ENCODE assay signal across 10 cellular contexts in the genomic region with DNA sequence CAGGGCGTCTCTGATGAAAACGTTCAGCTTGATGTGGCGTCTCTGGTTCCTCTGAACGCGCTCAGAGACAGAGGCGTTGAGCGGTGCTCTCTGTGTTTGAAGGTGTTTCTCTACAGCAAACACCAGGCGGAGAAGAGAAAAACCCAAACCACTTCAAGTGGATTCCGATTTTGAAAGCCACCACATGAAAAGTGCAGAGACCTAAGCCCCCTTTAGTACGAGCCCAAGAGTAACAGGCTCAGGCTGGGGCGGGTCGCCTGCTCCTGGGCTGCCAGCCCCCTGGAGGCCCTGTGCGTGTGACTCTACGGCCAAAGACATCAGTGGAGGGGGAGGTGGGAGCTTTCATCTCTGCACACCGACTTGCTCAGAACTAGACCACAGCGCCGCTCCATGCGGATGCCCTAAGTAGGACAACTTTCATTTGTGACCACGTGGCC.
A peak's percentile ranks its signal among the peaks of the same experiment; 100 is the strongest.
DNase-seq lines count a peak whose midpoint lies in the region; ATAC-seq and TF ChIP-seq lines count a peak whose summit lies in the region.
"Had no signal": no experiment of that assay in that cellular context is flagged by ENCODE, and none has a peak within 500 bp of the region (broad histone marks: within the 10 kb centered on the region; RNA-seq: fewer than 3 reads in every experiment).

No MANE protein-coding gene starts in this region.

- peaks cover 66% of the 10 kb centered on the region for H3K4me1 Mint-ChIP-seq in activated CD4-positive, alpha-beta T cell treated with anti-CD3 and anti-CD28 coated beads for 36 hours

- peak overlapping the region; percentile 63 for H3K4me3 Mint-ChIP-seq in activated CD4-positive, alpha-beta T cell treated with anti-CD3 and anti-CD28 coated beads for 36 hours
- H3K4me3 Mint-ChIP-seq: endodermal cell had no signal

- H3K27me3 Mint-ChIP-seq in activated CD4-positive, alpha-beta T cell treated with anti-CD3 and anti-CD28 coated beads for 36 hours: peaks cover 30% of the 10 kb centered on the region

- DNase-seq in activated CD4-positive, alpha-beta T cell treated with anti-CD3 and anti-CD28 coated beads for 36 hours: peak; percentile 86
- DNase-seq in activated effector memory CD4-positive, alpha-beta T cell treated with Interleukin-2 at 50 U/mL for 16 hours: peak; percentile 65
- DNase-seq in stimulated activated CD4-positive, alpha-beta T cell treated with anti-CD3 and anti-CD28 coated beads, Interleukin-15, amount 100 ng/mL, for 24 hours: peak; percentile 86
- DNase-seq in coronary artery (ENCODE audit: low spot score) (no peak), NCI-H1417 treated with DMSO at 0.1 percent for 48 hours (lab: John Stamatoyannopoulos, UW) (no peak), AML-193 (lab: John Stamatoyannopoulos, UW) (no peak)
- DNase-seq: endodermal cell, SIG-M5 had no signal

- H3K4me1 ChIP-seq in BLaER1 treated with 17β-estradiol and CSF1 and Interleukin-3, amounts not matched to agents 10 nM and 100 nM: peaks cover 15 to 76% (median 28%) of the 10 kb centered on the region in 10 experiments

- H4K20me1 ChIP-seq in BLaER1 treated with 17β-estradiol and CSF1 and Interleukin-3, amounts not matched to agents 10 nM and 100 nM: no peaks in the 10 kb centered on the region

- no peaks in the 10 kb centered on the region for H3K9me3 Mint-ChIP-seq in activated CD4-positive, alpha-beta T cell treated with anti-CD3 and anti-CD28 coated beads for 36 hours (ENCODE audit: low read depth)
- H3K9me3 Mint-ChIP-seq: endodermal cell had no signal

- no peak overlapping the region for H3K9ac ChIP-seq in BLaER1 treated with 17β-estradiol and CSF1 and Interleukin-3, amounts not matched to agents 10 nM and 100 nM

- POLR2A ChIA-PET in activated CD4-positive, alpha-beta T cell treated with anti-CD3 and anti-CD28 coated beads for 36 hours (lab: Charles Lee): interaction anchor here (0.6 to 3.7 kb wide), 7 partner anchors 14 to 494 kb away, joined by 3 to 20 read pairs (median 4); no protein-coding TSS in a partner anchor

- peaks cover 0 to 8% (median 0%) of the 10 kb centered on the region in 11 experiments; a peak in 1 of 22 replicates for H3K27me3 ChIP-seq in BLaER1 treated with 17β-estradiol and CSF1 and Interleukin-3, amounts not matched to agents 10 nM and 100 nM

- ATAC-seq in activated CD4-positive, alpha-beta T cell treated with anti-CD3 and anti-CD28 coated beads for 36 hours: peak; percentile 49
- no peak for ATAC-seq in GM19023 (IDR thresholded peaks at IDR 0.05; ENCODE audit: unreplicated experiment)

- intact Hi-C loops in activated CD4-positive, alpha-beta T cell treated with anti-CD3 and anti-CD28 coated beads for 36 hours (cut with DNase I, micrococcal nuclease): loop anchor here (5.0 kb wide), 3 partner anchors 265 to 570 kb away; no protein-coding TSS in a partner anchor

- no peak overlapping the region for H3K27ac ChIP-seq in BLaER1 treated with 17β-estradiol and CSF1 and Interleukin-3, amounts not matched to agents 10 nM and 100 nM
- no peak overlapping the region for H3K27ac ChIP-seq in coronary artery

- peak overlapping the region; percentile 6 to 97 (median 44); a peak in 18 of 22 replicates for H3K4me2 ChIP-seq in BLaER1 treated with 17β-estradiol and CSF1 and Interleukin-3, amounts not matched to agents 10 nM and 100 nM

- no peaks in the 10 kb centered on the region for H3K36me3 Mint-ChIP-seq in activated CD4-positive, alpha-beta T cell treated with anti-CD3 and anti-CD28 coated beads for 36 hours (ENCODE audit: low read depth)

- peak overlapping the region; percentile 86 for H3K27ac Mint-ChIP-seq in activated CD4-positive, alpha-beta T cell treated with anti-CD3 and anti-CD28 coated beads for 36 hours
- H3K27ac Mint-ChIP-seq: endodermal cell had no signal

- 0 out of 22 replicates have a peak, but pooled peaks cover 0 to 2% (median 0%) of the 10 kb centered on the region in 11 experiments for H3K9me3 ChIP-seq in BLaER1 treated with 17β-estradiol and CSF1 and Interleukin-3, amounts not matched to agents 10 nM and 100 nM (replicated peaks in 1 of 11)

- CTCF ChIA-PET in activated CD4-positive, alpha-beta T cell treated with anti-CD3 and anti-CD28 coated beads for 36 hours (lab: Charles Lee): interaction anchor here (1.3 to 2.0 kb wide), 2 partner anchors 11 to 44 kb away, joined by 6 to 7 read pairs; no protein-coding TSS in a partner anchor

- no peaks in the 10 kb centered on the region for H3K36me3 ChIP-seq in BLaER1 treated with 17β-estradiol and CSF1 and Interleukin-3, amounts not matched to agents 10 nM and 100 nM

- H3K4me3 ChIP-seq in BLaER1 treated with 17β-estradiol and CSF1 and Interleukin-3, amounts not matched to agents 10 nM and 100 nM: no peak overlapping the region
- no peak overlapping the region for H3K4me3 ChIP-seq in coronary artery

- no peak for TF ChIP-seq CTCF in coronary artery (IDR thresholded peaks at IDR 0.05)

Comparison
In these comparisons a context has a peak if more than half of its experiments do, and no peak if none do; other contexts are left out.
1. DNase-seq: peak in activated CD4-positive, alpha-beta T cell treated with anti-CD3 and anti-CD28 coated beads for 36 hours (single experiment), activated effector memory CD4-positive, alpha-beta T cell treated with Interleukin-2 at 50 U/mL for 16 hours (single experiment) and stimulated activated CD4-positive, alpha-beta T cell treated with anti-CD3 and anti-CD28 coated beads, Interleukin-15, amount 100 ng/mL, for 24 hours (single experiment); none in coronary artery (single experiment), NCI-H1417 treated with DMSO at 0.1 percent for 48 hours (single experiment) and AML-193 (0 of 2).